Comparison of ENCODE assay signal across 1 cellular context in genomic region chr20:62192635-62193034, GRCh38.
TF ChIP-seq lines count a peak whose summit lies in the region.

No MANE protein-coding gene starts in this region.

TF ChIP-seq in K562, 482 proteins besides CTCF, POLR2A, EP300 and RAD21:
- TF ChIP-seq ZNF57 (CRISPR knock-in tag; IDR thresholded peaks at IDR 0.05) (no peak), SMAD4 (CRISPR knock-in tag; conservative IDR thresholded peaks at IDR 0.05) (no peak), FOS (IDR thresholded peaks at IDR 0.05; ENCODE audit: extremely low read depth, insufficient read length) (no peak), MEF2D (tag; conservative IDR thresholded peaks at IDR 0.05; ENCODE audit: low read depth) (no peak), SNAPC5 (CRISPR knock-in tag; IDR thresholded peaks at IDR 0.05) (no peak), THRA (IDR thresholded peaks at IDR 0.05) (no peak), CEBPZ (IDR thresholded peaks at IDR 0.05; ENCODE audit: borderline replicate concordance, low read depth, low read length) (no peak), ETV1 (tag; conservative IDR thresholded peaks at IDR 0.05; ENCODE audit: low read depth) (no peak), CUX1 (CRISPR knock-in tag; IDR thresholded peaks at IDR 0.05) (no peak), ZBTB5 (IDR thresholded peaks at IDR 0.05) (no peak), USF1 (CRISPR knock-in tag; IDR thresholded peaks at IDR 0.05) (no peak), ZNF384 (IDR thresholded peaks at IDR 0.05; ENCODE audit: low read depth, low read length) (no peak), ZBTB34 (CRISPR knock-in tag; IDR thresholded peaks at IDR 0.05) (no peak), GATA2 (CRISPR knock-in tag; IDR thresholded peaks at IDR 0.05) (no peak), SNRNP70 (optimal IDR thresholded peaks at IDR 0.05; ENCODE audit: low read depth, low read length) (no peak), TEAD4 (IDR thresholded peaks at IDR 0.05; ENCODE audit: low read length) (no peak), TEAD4 (CRISPR knock-in tag; IDR thresholded peaks at IDR 0.05; ENCODE audit: borderline replicate concordance) (no peak), PTTG1 (tag; IDR thresholded peaks at IDR 0.05; ENCODE audit: low read depth) (no peak), SMARCB1 (IDR thresholded peaks at IDR 0.05; ENCODE audit: insufficient read length, low read depth) (no peak), BRD9 (IDR thresholded peaks at IDR 0.05; ENCODE audit: low read depth, partially characterized antibody) (no peak), GABPB2 (CRISPR knock-in tag; conservative IDR thresholded peaks at IDR 0.05) (no peak)
